In the genomic region with DNA sequence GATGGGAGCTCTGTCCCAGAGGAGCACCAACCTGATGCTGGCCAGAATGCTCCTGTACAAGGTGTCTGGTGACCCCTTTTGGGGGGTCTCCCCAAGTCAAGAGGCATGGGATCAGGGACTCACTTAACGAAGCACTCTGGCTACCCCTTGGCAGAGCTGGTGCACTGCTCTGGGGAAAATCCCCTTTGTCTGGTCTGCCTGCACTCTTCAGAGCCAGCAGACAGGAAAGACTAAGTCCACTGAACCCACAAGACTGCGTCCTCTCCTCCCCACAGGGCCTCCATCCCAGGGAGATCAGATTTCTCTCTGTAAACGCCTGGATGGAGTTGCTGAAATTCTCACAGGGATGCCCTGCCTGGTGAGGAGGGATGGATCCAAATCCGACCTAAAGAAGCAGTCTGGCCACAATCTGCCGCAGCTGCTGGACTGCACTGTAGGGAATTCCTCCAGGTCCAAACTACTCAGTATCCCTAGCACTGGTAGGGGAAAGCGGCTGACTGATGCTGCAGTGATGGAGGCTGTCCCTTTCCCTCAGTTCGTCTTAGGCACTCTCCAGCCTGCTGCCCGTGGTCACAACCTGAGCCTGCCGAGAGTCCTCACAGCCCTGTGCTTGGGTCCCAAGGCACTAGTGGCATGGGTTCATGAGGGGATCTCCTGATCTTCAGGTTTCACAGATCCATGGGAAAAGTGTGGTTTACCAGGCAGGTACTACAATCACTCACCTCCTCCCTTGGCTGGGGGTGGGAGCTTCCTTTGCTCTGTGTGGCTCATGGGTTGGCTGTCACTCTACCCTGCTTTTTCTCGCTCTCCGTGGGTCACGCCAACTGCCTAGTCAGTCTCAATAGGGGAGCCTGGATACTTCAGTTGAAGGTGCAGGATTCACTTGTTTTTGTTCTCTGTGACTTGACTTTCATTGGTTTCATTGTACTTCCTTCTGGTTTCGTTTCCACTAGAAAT, we compare ENCODE assay signal across 12 cellular contexts.
"Had no signal": no experiment of that assay in that cellular context is flagged by ENCODE, and none has a peak within 500 bp of the region (broad histone marks: within the 10 kb centered on the region; RNA-seq: fewer than 3 reads in every experiment).

No MANE protein-coding gene starts in this region.

- H3K27me3 ChIP-seq: gastrocnemius medialis, heart right ventricle, tibial artery, uterus had no signal

- H3K4me1 ChIP-seq: gastrocnemius medialis, heart right ventricle, tibial artery, uterus had no signal

- FAIRE-seq: islet of Langerhans had no signal

- ATAC-seq: gastrocnemius medialis; heart right ventricle; left colon; naive thymus-derived CD4-positive, alpha-beta T cell had no signal

- H3K9me3 ChIP-seq: gastrocnemius medialis, tibial artery, uterus had no signal

- H3K36me3 ChIP-seq: gastrocnemius medialis, heart right ventricle, tibial artery, uterus had no signal

- DNase-seq: activated CD4-positive, CD25-positive, alpha-beta regulatory T cell treated with anti-CD3 and anti-CD28 coated beads, Interleukin-2, amount 50 U/mL, for 72 hours; activated naive CD4-positive, alpha-beta T cell treated with anti-CD3 and anti-CD28 coated beads for 36 hours; dermis blood vessel endothelial cell; gastrocnemius medialis; heart right ventricle; left colon; naive thymus-derived CD4-positive, alpha-beta T cell; stimulated activated CD4-positive, alpha-beta T cell treated with anti-CD3 and anti-CD28 coated beads, Interleukin-2, amount 100 ng/mL, for 48 hours; stimulated activated naive B cell treated with anti-CD40 and anti-IgM and Interleukin-4, amounts not matched to agents 10 μg/mL and 1 μg/mL and 100 μg/mL, for 72 hours; tibial artery; uterus had no signal

- H3K4me3 ChIP-seq: gastrocnemius medialis, heart right ventricle, tibial artery, uterus had no signal

- H3K27ac ChIP-seq: gastrocnemius medialis, heart right ventricle, tibial artery, uterus had no signal
